In genomic region chr12:89768586-89769482, GRCh38 we compare ENCODE assay signal across 1 cellular context.
TF ChIP-seq lines count a peak whose summit lies in the region.

No MANE protein-coding gene starts in this region.

TF ChIP-seq in K562, 482 proteins besides CTCF, POLR2A, EP300 and RAD21 (continued from another document):
- no peak for TF ChIP-seq KLF6 (CRISPR knock-in tag; IDR thresholded peaks at IDR 0.05; ENCODE audit: borderline replicate concordance)
- TF ChIP-seq, protein P1, sequence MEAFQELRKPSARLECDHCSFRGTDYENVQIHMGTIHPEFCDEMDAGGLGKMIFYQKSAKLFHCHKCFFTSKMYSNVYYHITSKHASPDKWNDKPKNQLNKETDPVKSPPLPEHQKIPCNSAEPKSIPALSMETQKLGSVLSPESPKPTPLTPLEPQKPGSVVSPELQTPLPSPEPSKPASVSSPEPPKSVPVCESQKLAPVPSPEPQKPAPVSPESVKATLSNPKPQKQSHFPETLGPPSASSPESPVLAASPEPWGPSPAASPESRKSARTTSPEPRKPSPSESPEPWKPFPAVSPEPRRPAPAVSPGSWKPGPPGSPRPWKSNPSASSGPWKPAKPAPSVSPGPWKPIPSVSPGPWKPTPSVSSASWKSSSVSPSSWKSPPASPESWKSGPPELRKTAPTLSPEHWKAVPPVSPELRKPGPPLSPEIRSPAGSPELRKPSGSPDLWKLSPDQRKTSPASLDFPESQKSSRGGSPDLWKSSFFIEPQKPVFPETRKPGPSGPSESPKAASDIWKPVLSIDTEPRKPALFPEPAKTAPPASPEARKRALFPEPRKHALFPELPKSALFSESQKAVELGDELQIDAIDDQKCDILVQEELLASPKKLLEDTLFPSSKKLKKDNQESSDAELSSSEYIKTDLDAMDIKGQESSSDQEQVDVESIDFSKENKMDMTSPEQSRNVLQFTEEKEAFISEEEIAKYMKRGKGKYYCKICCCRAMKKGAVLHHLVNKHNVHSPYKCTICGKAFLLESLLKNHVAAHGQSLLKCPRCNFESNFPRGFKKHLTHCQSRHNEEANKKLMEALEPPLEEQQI (IDR thresholded peaks at IDR 0.05), result no peak
- TF ChIP-seq SMARCE1 (IDR thresholded peaks at IDR 0.05), result peak; percentile 70; the same call in 1 of the 2 replicates
- TF ChIP-seq, protein P2, sequence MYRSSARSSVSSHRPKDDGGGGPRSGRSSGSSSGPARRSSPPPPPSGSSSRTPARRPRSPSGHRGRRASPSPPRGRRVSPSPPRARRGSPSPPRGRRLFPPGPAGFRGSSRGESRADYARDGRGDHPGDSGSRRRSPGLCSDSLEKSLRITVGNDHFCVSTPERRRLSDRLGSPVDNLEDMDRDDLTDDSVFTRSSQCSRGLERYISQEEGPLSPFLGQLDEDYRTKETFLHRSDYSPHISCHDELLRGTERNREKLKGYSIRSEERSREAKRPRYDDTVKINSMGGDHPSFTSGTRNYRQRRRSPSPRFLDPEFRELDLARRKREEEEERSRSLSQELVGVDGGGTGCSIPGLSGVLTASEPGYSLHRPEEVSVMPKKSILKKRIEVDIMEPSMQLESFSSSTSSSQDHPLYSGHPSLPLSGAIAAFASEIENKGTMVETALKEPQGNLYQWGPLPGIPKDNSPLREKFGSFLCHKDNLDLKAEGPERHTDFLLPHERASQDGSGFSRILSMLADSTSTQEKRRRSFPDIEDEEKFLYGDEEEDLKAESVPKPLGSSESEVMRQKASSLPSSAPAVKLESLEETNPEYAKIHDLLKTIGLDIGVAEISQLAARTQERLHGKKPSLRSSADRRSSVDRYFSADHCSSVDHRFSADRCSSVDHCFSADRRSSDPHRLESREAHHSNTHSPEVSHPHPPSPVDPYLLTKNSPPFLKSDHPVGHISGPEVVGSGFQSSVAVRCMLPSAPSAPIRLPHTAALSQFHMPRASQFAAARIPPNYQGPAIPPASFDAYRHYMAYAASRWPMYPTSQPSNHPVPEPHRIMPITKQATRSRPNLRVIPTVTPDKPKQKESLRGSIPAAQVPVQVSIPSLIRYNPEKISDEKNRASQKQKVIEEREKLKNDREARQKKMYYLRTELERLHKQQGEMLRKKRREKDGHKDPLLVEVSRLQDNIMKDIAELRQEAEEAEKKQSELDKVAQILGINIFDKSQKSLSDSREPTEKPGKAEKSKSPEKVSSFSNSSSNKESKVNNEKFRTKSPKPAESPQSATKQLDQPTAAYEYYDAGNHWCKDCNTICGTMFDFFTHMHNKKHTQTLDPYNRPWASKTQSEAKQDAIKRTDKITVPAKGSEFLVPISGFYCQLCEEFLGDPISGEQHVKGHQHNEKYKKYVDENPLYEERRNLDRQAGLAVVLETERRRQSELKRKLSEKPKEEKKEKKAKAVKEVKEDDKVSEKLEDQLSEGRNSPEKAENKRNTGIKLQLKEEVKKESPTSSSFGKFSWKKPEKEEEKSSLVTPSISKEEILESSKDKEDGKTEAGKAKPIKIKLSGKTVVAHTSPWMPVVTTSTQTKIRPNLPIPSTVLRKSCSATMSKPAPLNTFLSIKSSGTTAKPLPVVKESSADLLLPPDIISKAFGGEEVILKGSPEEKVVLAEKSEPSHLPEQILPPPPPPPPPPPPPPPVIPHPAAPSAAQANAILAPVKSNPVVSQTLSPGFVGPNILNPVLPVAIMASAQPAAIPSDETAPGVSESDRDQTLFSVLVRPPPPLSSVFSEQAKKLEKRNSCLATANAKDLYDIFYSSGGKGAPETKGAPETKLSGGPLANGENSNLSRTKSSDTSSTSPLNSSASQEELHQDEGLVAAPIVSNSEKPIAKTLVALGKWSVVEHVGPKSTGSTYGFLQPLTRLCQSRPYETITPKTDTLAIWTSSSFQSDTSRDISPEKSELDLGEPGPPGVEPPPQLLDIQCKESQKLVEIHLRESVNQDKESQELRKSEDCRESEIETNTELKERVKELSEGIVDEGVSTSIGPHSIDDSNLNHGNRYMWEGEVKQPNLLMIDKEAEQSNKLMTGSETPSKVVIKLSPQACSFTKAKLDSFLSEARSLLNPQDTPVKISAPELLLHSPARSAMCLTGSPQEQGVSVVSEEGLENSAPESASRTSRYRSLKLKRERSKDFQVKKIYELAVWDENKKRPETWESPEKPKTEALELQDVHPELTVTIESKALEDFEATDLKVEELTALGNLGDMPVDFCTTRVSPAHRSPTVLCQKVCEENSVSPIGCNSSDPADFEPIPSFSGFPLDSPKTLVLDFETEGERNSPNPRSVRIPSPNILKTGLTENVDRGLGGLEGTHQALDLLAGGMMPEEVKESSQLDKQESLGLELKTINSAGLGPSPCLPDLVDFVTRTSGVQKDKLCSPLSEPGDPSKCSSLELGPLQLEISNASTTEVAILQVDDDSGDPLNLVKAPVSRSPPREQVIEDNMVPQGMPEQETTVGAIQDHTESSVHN (IDR thresholded peaks at IDR 0.05; ENCODE audit: borderline replicate concordance in 1 of 2, low read depth in 1 of 2), result peak in 1 of 2 experiments; percentile 86; a peak in 2 of 4 replicates
- no peak for TF ChIP-seq NCOA6 (IDR thresholded peaks at IDR 0.05)
- peak; percentile 60; the same call in 1 of the 2 replicates for TF ChIP-seq ZNF584 (CRISPR knock-in tag; IDR thresholded peaks at IDR 0.05; ENCODE audit: low read depth)
- TF ChIP-seq ATF7 (IDR thresholded peaks at IDR 0.05), result peak; percentile 56; the same call in 1 of the 2 replicates
- peak; percentile 59 to 82; a peak in 3 of 4 replicates for TF ChIP-seq TRIM24 (IDR thresholded peaks at IDR 0.05)
- TF ChIP-seq FOSL1 (tag; conservative IDR thresholded peaks at IDR 0.05), result peak; percentile 99
- TF ChIP-seq, protein P3, sequence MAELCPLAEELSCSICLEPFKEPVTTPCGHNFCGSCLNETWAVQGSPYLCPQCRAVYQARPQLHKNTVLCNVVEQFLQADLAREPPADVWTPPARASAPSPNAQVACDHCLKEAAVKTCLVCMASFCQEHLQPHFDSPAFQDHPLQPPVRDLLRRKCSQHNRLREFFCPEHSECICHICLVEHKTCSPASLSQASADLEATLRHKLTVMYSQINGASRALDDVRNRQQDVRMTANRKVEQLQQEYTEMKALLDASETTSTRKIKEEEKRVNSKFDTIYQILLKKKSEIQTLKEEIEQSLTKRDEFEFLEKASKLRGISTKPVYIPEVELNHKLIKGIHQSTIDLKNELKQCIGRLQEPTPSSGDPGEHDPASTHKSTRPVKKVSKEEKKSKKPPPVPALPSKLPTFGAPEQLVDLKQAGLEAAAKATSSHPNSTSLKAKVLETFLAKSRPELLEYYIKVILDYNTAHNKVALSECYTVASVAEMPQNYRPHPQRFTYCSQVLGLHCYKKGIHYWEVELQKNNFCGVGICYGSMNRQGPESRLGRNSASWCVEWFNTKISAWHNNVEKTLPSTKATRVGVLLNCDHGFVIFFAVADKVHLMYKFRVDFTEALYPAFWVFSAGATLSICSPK (IDR thresholded peaks at IDR 0.05; ENCODE audit: borderline replicate concordance), result no peak
- TF ChIP-seq, protein P4, sequence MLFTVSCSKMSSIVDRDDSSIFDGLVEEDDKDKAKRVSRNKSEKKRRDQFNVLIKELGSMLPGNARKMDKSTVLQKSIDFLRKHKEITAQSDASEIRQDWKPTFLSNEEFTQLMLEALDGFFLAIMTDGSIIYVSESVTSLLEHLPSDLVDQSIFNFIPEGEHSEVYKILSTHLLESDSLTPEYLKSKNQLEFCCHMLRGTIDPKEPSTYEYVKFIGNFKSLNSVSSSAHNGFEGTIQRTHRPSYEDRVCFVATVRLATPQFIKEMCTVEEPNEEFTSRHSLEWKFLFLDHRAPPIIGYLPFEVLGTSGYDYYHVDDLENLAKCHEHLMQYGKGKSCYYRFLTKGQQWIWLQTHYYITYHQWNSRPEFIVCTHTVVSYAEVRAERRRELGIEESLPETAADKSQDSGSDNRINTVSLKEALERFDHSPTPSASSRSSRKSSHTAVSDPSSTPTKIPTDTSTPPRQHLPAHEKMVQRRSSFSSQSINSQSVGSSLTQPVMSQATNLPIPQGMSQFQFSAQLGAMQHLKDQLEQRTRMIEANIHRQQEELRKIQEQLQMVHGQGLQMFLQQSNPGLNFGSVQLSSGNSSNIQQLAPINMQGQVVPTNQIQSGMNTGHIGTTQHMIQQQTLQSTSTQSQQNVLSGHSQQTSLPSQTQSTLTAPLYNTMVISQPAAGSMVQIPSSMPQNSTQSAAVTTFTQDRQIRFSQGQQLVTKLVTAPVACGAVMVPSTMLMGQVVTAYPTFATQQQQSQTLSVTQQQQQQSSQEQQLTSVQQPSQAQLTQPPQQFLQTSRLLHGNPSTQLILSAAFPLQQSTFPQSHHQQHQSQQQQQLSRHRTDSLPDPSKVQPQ (CRISPR knock-in tag; IDR thresholded peaks at IDR 0.05; ENCODE audit: borderline replicate concordance), result no peak
- no peak for TF ChIP-seq ZNF444 (CRISPR knock-in tag; IDR thresholded peaks at IDR 0.05)
- TF ChIP-seq PTBP1 (IDR thresholded peaks at IDR 0.05; ENCODE audit: low read depth, low read length), result no peak
- TF ChIP-seq PYGO2 (tag; IDR thresholded peaks at IDR 0.05), result no peak
- TF ChIP-seq ZNF175 (CRISPR knock-in tag; IDR thresholded peaks at IDR 0.05; ENCODE audit: low read depth), result peak; percentile 70; the same call in 1 of the 2 replicates
- TF ChIP-seq, protein P5, sequence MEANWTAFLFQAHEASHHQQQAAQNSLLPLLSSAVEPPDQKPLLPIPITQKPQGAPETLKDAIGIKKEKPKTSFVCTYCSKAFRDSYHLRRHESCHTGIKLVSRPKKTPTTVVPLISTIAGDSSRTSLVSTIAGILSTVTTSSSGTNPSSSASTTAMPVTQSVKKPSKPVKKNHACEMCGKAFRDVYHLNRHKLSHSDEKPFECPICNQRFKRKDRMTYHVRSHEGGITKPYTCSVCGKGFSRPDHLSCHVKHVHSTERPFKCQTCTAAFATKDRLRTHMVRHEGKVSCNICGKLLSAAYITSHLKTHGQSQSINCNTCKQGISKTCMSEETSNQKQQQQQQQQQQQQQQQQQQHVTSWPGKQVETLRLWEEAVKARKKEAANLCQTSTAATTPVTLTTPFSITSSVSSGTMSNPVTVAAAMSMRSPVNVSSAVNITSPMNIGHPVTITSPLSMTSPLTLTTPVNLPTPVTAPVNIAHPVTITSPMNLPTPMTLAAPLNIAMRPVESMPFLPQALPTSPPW (CRISPR knock-in tag; IDR thresholded peaks at IDR 0.05), result no peak
- TF ChIP-seq HMBOX1 (IDR thresholded peaks at IDR 0.05), result peak; percentile 97
- no peak for TF ChIP-seq SNRNP70 (optimal IDR thresholded peaks at IDR 0.05; ENCODE audit: low read depth, low read length)
